ENCODE assay signal across 17 cellular contexts in the genomic region with DNA sequence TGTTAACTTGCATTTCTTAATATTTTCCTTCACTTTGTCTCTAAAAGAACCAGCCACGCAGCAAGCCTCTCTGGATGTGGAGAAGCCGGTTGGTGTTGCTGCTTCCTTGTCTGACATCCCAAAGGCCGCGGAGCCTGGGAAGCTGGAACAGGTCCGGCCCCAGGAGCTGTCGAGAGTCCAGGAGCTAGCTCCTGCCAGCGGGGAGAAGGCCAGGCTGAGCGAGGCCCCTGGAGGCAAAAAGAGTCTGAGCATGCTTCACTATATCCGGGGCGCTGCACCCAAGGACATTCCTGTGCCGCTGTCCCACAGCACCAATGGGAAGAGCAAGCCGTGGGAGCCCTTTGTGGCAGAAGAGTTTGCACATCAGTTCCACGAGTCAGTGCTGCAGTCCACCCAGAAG. TPM values are rescaled to one million over a fixed set of nuclear protein-coding genes. Genes with fewer than 3 reads are reported as not detected.
DNase-seq lines count a peak whose midpoint lies in the region; ATAC-seq and TF ChIP-seq lines count a peak whose summit lies in the region.
"Had no signal": no experiment of that assay in that cellular context is flagged by ENCODE, and none has a peak within 500 bp of the region (broad histone marks: within the 10 kb centered on the region; RNA-seq: fewer than 3 reads in every experiment).

No MANE protein-coding gene starts in this region.

- no peaks in the 10 kb centered on the region for H3K27me3 Mint-ChIP-seq in natural killer cell (ENCODE audit: low read depth in 2 of 2)
- H3K27me3 Mint-ChIP-seq in natural killer cell treated with Interleukin-12 subunit alpha and Interleukin-12 subunit beta and Interleukin-15 and Interleukin-18, amount 100 ng/mL, for 72 hours: no peaks in the 10 kb centered on the region
- H3K27me3 Mint-ChIP-seq in endodermal cell (ENCODE audit: insufficient read depth): no peaks in the 10 kb centered on the region
- H3K27me3 Mint-ChIP-seq in GM23338 (ENCODE audit: insufficient read depth, low read depth, poor library complexity): peaks cover 37% of the 10 kb centered on the region
- H3K27me3 Mint-ChIP-seq: CD4-positive, CD25-positive, alpha-beta regulatory T cell had no signal

- H3K9me3 ChIP-seq in endodermal cell (ENCODE audit: control insufficient read depth, low read length): no peaks in the 10 kb centered on the region
- no peaks in the 10 kb centered on the region for H3K9me3 ChIP-seq in osteoblast (ENCODE audit: low read depth, low read length)
- H3K9me3 ChIP-seq: Peyer's patch, SJCRH30 had no signal

- H3K27ac Mint-ChIP-seq in natural killer cell: peak overlapping the region; percentile 18 to 28
- peak overlapping the region in 1 of 2 donors; percentile 52 for H3K27ac Mint-ChIP-seq in natural killer cell treated with Interleukin-12 subunit alpha and Interleukin-12 subunit beta and Interleukin-15 and Interleukin-18, amount 100 ng/mL, for 72 hours
- peak overlapping the region; percentile 4 for H3K27ac Mint-ChIP-seq in endodermal cell
- H3K27ac Mint-ChIP-seq in GM23338: no peak overlapping the region

- H3K4me2 ChIP-seq in osteoblast (ENCODE audit: insufficient read depth, low read length) (no peak overlapping the region), GM23338 (no peak overlapping the region)

- DNase-seq in natural killer cell: no peak
- no peak for DNase-seq in natural killer cell treated with Interleukin-12 subunit alpha and Interleukin-12 subunit beta and Interleukin-15 and Interleukin-18, amount 100 ng/mL, for 72 hours (ENCODE audit: low spot score)
- no peak for DNase-seq in endodermal cell
- DNase-seq in osteoblast (ENCODE audit: insufficient read length, low spot score, missing footprints): peak; percentile 43
- no peak for DNase-seq in GM23338 (ENCODE audit: low spot score)
- no peak for DNase-seq in activated CD4-positive, alpha-beta T cell treated with anti-CD3 and anti-CD28 coated beads, Interleukin-2, amount 50 U/mL, for 1 hour
- DNase-seq: CD4-positive, CD25-positive, alpha-beta regulatory T cell; GM23248; IMR-90; NCI-H1105; NCI-H2029 treated with DMSO at 0.1 percent for 48 hours; NCI-H2171 treated with DMSO at 0.1 percent for 48 hours; NCI-H526; SJCRH30 had no signal

- intact Hi-C loops in natural killer cell (cut with micrococcal nuclease): no loop called here

- no peaks in the 10 kb centered on the region for H3K9me2 ChIP-seq in GM23338 (ENCODE audit: insufficient read depth)

- no peak overlapping the region for H2AFZ ChIP-seq in osteoblast (ENCODE audit: low read length)
- H2AFZ ChIP-seq in GM23338: no peak overlapping the region
- H2AFZ ChIP-seq: GM23248 had no signal

- no peak overlapping the region for H3K4me3 Mint-ChIP-seq in natural killer cell
- H3K4me3 Mint-ChIP-seq in natural killer cell treated with Interleukin-12 subunit alpha and Interleukin-12 subunit beta and Interleukin-15 and Interleukin-18, amount 100 ng/mL, for 72 hours: no peak overlapping the region
- no peak overlapping the region for H3K4me3 Mint-ChIP-seq in endodermal cell
- no peak overlapping the region for H3K4me3 Mint-ChIP-seq in GM23338
- H3K4me3 Mint-ChIP-seq: CD4-positive, CD25-positive, alpha-beta regulatory T cell had no signal

- H3K36me3 Mint-ChIP-seq in natural killer cell: peaks cover 18% of the 10 kb centered on the region
- peaks cover 27% of the 10 kb centered on the region for H3K36me3 Mint-ChIP-seq in natural killer cell treated with Interleukin-12 subunit alpha and Interleukin-12 subunit beta and Interleukin-15 and Interleukin-18, amount 100 ng/mL, for 72 hours
- H3K36me3 Mint-ChIP-seq in endodermal cell (ENCODE audit: low read depth): peaks cover 89% of the 10 kb centered on the region
- peaks cover 92% of the 10 kb centered on the region for H3K36me3 Mint-ChIP-seq in GM23338 (ENCODE audit: low read depth)

- no peak overlapping the region for H3K9ac ChIP-seq in endodermal cell (ENCODE audit: extremely low read depth, low read length, poor library complexity, severe bottlenecking)
- H3K9ac ChIP-seq: GM23248 had no signal

- TF ChIP-seq CTCF in natural killer cell (IDR thresholded peaks at IDR 0.05): no peak
- no peak for TF ChIP-seq CTCF in endodermal cell (conservative IDR thresholded peaks at IDR 0.05)
- no peak for TF ChIP-seq CTCF in osteoblast (IDR thresholded peaks at IDR 0.05; ENCODE audit: extremely low read depth, low read depth, low read length)
- TF ChIP-seq CTCF in GM23338 (conservative IDR thresholded peaks at IDR 0.05; ENCODE audit: low read depth in 2 of 2): no peak

- 96% methylated on average over 11 to 13 of the region's 13 CpGs for WGBS in endodermal cell (ENCODE audit: insufficient coverage in 1 of 2, insufficient read length in 1 of 2), 2 experiments

- H3K4me3 ChIP-seq in endodermal cell (ENCODE audit: low read length) (no peak overlapping the region), osteoblast (ENCODE audit: insufficient read depth, low read length) (no peak overlapping the region), GM23338 (no peak overlapping the region)
- H3K4me3 ChIP-seq: GM23248, Peyer's patch, SJCRH30 had no signal

- H3K4me1 Mint-ChIP-seq in natural killer cell (peaks cover 0 to 9% of the 10 kb centered on the region in 2 donors), endodermal cell (no peaks in the 10 kb centered on the region), GM23338 (no peaks in the 10 kb centered on the region)
- peaks cover 0 to 5% of the 10 kb centered on the region in 2 donors for H3K4me1 Mint-ChIP-seq in natural killer cell treated with Interleukin-12 subunit alpha and Interleukin-12 subunit beta and Interleukin-15 and Interleukin-18, amount 100 ng/mL, for 72 hours (ENCODE audit: low read depth in 2 of 2)

- no peaks in the 10 kb centered on the region for H3K4me1 ChIP-seq in endodermal cell (ENCODE audit: control insufficient read depth, insufficient read depth, low read length)
- H3K4me1 ChIP-seq in osteoblast (ENCODE audit: insufficient read depth, low read length): no peaks in the 10 kb centered on the region
- no peaks in the 10 kb centered on the region for H3K4me1 ChIP-seq in GM23338 (ENCODE audit: insufficient read depth)
- H3K4me1 ChIP-seq: Peyer's patch, SJCRH30 had no signal

- H3K27ac ChIP-seq in endodermal cell (ENCODE audit: low read depth, low read length) (no peak overlapping the region), osteoblast (ENCODE audit: low read depth, low read length) (no peak overlapping the region), GM23338 (ENCODE audit: low read depth) (no peak overlapping the region)
- H3K27ac ChIP-seq: GM23248, Peyer's patch, SJCRH30 had no signal

- H3K36me3 ChIP-seq in endodermal cell (ENCODE audit: control insufficient read depth, insufficient read depth, low read length): peaks cover 95% of the 10 kb centered on the region
- H3K36me3 ChIP-seq in osteoblast (ENCODE audit: insufficient read depth, low read length): peaks cover 87% of the 10 kb centered on the region
- H3K36me3 ChIP-seq in GM23338 (ENCODE audit: insufficient read depth): peaks cover 42% of the 10 kb centered on the region

- peaks cover 3% of the 10 kb centered on the region for H3K79me2 ChIP-seq in osteoblast (ENCODE audit: insufficient read depth, low read length)
- no peaks in the 10 kb centered on the region; the same call in 1 of the 2 replicates for H3K79me2 ChIP-seq in GM23338 (replicated peaks; ENCODE audit: insufficient read depth)

- no peaks in the 10 kb centered on the region for H3K9me3 Mint-ChIP-seq in natural killer cell
- H3K9me3 Mint-ChIP-seq in natural killer cell treated with Interleukin-12 subunit alpha and Interleukin-12 subunit beta and Interleukin-15 and Interleukin-18, amount 100 ng/mL, for 72 hours: no peaks in the 10 kb centered on the region
- H3K9me3 Mint-ChIP-seq in endodermal cell: no peaks in the 10 kb centered on the region
- no peaks in the 10 kb centered on the region; the same call in 2 of the 3 replicates for H3K9me3 Mint-ChIP-seq in GM23338
- H3K9me3 Mint-ChIP-seq: CD4-positive, CD25-positive, alpha-beta regulatory T cell had no signal

- ATAC-seq in natural killer cell: no peak
- no peak for ATAC-seq in natural killer cell treated with Interleukin-12 subunit alpha and Interleukin-12 subunit beta and Interleukin-15 and Interleukin-18, amount 100 ng/mL, for 72 hours
- no peak for ATAC-seq in GM19395 (IDR thresholded peaks at IDR 0.05; ENCODE audit: unreplicated experiment)
- no peak for ATAC-seq in GM23338
- ATAC-seq: HCT116 had no signal

- H3K27me3 ChIP-seq in endodermal cell (ENCODE audit: control insufficient read depth, insufficient read depth, low read length, poor library complexity, severe bottlenecking) (no peaks in the 10 kb centered on the region), osteoblast (ENCODE audit: insufficient read depth, low read length) (no peaks in the 10 kb centered on the region), GM23338 (ENCODE audit: insufficient read depth) (no peaks in the 10 kb centered on the region)
- H3K27me3 ChIP-seq: Peyer's patch, SJCRH30 had no signal

- peaks cover 39% of the 10 kb centered on the region for H4K20me1 ChIP-seq in osteoblast (ENCODE audit: insufficient read depth, low read length)
- H4K20me1 ChIP-seq in GM23338 (replicated peaks; ENCODE audit: insufficient read depth): peaks cover 18% of the 10 kb centered on the region

- H3F3A ChIP-seq in GM23338 (replicated peaks; ENCODE audit: low read depth): peaks cover 20% of the 10 kb centered on the region

TF ChIP-seq in GM23338, 12 proteins besides CTCF, POLR2A, EP300 and RAD21 (continues in another document):
- TF ChIP-seq NANOG (IDR thresholded peaks at IDR 0.05; ENCODE audit: borderline replicate concordance) (no peak), ZNF331 (CRISPR knock-in tag; IDR thresholded peaks at IDR 0.05; ENCODE audit: low read depth) (no peak)

RNA-seq across cellular contexts. Expression of gene GINS2, which starts 22.8 kb away (rescaled TPM):
- total RNA-seq in natural killer cell (1 to 10 TPM in 1 of 3 donors, under 1 TPM in 2; 0.73 to 2.6 (median 0.89) TPM), endodermal cell (10 to 100 TPM; 32.8 to 42.3 TPM), osteoblast (1.2 and 1.8 TPM in 2 replicates)
- 10 to 100 TPM; 34.3 to 69.5 TPM for total RNA-seq in natural killer cell treated with Interleukin-12 subunit alpha and Interleukin-12 subunit beta and Interleukin-15 and Interleukin-18, amount 100 ng/mL, for 72 hours
- polyA plus RNA-seq in endodermal cell (2013, experiment 1 of 2): 31.2 TPM
- polyA plus RNA-seq in endodermal cell (2013, experiment 2 of 2): 30.9 TPM
- 35.0 and 40.5 TPM in 2 replicates for total RNA-seq in GM23338 (2014; rRNA removed; shearing (Covaris generic))
- polyA plus RNA-seq in GM23338 (2016; fragmentation: Nextera tagmentation; extraction: Ambion mirVana): 42.0 and 44.4 TPM in 2 replicates

RNA-seq across cellular contexts. Expression of gene GSE1, which starts 52.8 kb away (rescaled TPM):
- total RNA-seq in natural killer cell: 100 to 1,000 TPM; 232 to 277 (median 233) TPM
- total RNA-seq in natural killer cell treated with Interleukin-12 subunit alpha and Interleukin-12 subunit beta and Interleukin-15 and Interleukin-18, amount 100 ng/mL, for 72 hours: 100 to 1,000 TPM in 1 of 2 donors, 10 to 100 TPM in 1; 84.9 to 146 TPM
- 100 to 1,000 TPM; 108 to 128 TPM for total RNA-seq in endodermal cell
- polyA plus RNA-seq in endodermal cell (2013, experiment 1 of 2): 55.0 TPM
- polyA plus RNA-seq in endodermal cell (2013, experiment 2 of 2): 54.2 TPM
- 49.6 and 55.7 TPM in 2 replicates for total RNA-seq in osteoblast
- 118 and 135 TPM in 2 replicates for total RNA-seq in GM23338 (2014; rRNA removed; shearing (Covaris generic))
- 32.4 and 34.0 TPM in 2 replicates for polyA plus RNA-seq in GM23338 (2016; fragmentation: Nextera tagmentation; extraction: Ambion mirVana)

Comparison
In these comparisons a context has a peak if more than half of its experiments do, and no peak if none do; other contexts are left out.
1. RNA of gene GINS2, which starts 22.8 kb away (total RNA-seq): 34.3 to 69.5 TPM in natural killer cell treated with Interleukin-12 subunit alpha and Interleukin-12 subunit beta and Interleukin-15 and Interleukin-18, amount 100 ng/mL, for 72 hours, 32.8 to 42.3 TPM in endodermal cell and 35.0 to 40.5 TPM in GM23338; 1.2 to 1.8 TPM in osteoblast and 0.73 to 2.6 TPM in natural killer cell; every median in the first group is over 4 times any median in the second.